In the genomic region with DNA sequence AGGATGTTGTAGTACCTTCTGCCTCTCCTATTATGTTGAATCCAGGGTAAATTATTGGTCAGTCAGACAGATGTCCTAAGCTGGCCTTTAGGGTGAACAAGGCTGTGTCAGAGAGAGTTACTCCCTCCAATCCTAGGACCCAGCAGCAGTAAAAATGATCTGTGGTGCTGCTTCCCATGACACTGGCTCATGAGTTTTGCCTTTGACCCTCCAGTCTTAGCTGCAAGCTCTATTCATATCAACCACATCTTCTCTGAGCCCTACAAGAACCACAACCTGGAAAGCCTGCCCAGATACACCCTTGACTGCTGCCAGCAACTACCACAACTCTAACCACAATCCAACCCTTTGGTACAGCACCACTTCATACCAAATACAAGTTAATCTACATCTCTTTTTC, we compare ENCODE assay signal across 13 cellular contexts. TPM values are rescaled to one million over a fixed set of nuclear protein-coding genes. Genes with fewer than 3 reads are reported as not detected.
A peak's percentile ranks its signal among the peaks of the same experiment; 100 is the strongest.
DNase-seq lines count a peak whose midpoint lies in the region; ATAC-seq and TF ChIP-seq lines count a peak whose summit lies in the region.
"Had no signal": no experiment of that assay in that cellular context is flagged by ENCODE, and none has a peak within 500 bp of the region (broad histone marks: within the 10 kb centered on the region; RNA-seq: fewer than 3 reads in every experiment).

No MANE protein-coding gene starts in this region.

- H3K9me2 ChIP-seq in PC-9 (ENCODE audit: insufficient read depth) = no peaks in the 10 kb centered on the region

- no peak for TF ChIP-seq EP300 in suprapubic skin (IDR thresholded peaks at IDR 0.05)

- 0 out of 2 replicates have a peak overlapping the region, but pooled peaks have one; percentile 20 for H2AFZ ChIP-seq in PC-9
- H2AFZ ChIP-seq: hepatocyte had no signal

- no peak overlapping the region for H3K4me2 ChIP-seq in PC-9
- H3K4me2 ChIP-seq: hepatocyte had no signal

- H3K4me1 Mint-ChIP-seq in activated T-cell treated with anti-CD3 and anti-CD28 coated beads, Interleukin-2, amount 50 U/mL, for 72 hours (ENCODE audit: low read depth) = peaks cover 6% of the 10 kb centered on the region
- peaks cover 7 to 8% of the 10 kb centered on the region in 2 donors for H3K4me1 Mint-ChIP-seq in effector memory CD8-positive, alpha-beta T cell (ENCODE audit: low read depth in 2 of 2)
- peaks cover 9% of the 10 kb centered on the region for H3K4me1 Mint-ChIP-seq in stimulated activated effector memory CD8-positive, alpha-beta T cell treated with anti-CD3 and anti-CD28 coated beads, Interleukin-12 subunit alpha, Interleukin-12 subunit beta, amount 100 ng/mL, for 72 hours
- H3K4me1 Mint-ChIP-seq: stimulated activated memory B cell treated with anti-CD40 and anti-IgM and Interleukin-4, amounts not matched to agents 10 μg/mL and 1 μg/mL and 100 μg/mL, for 72 hours had no signal

- no peaks in the 10 kb centered on the region for H3K36me3 ChIP-seq in PC-9 (ENCODE audit: low read depth)
- no peaks in the 10 kb centered on the region for H3K36me3 ChIP-seq in suprapubic skin

- DNase-seq in activated T-cell treated with anti-CD3 and anti-CD28 coated beads, Interleukin-2, amount 50 U/mL, for 72 hours = peak; percentile 6 to 18
- DNase-seq in activated T-cell treated with anti-CD3 and anti-CD28 coated beads, Interleukin-2, amount 50 U/mL, for 1 hour = no peak
- DNase-seq in PC-9 = no peak
- DNase-seq in effector memory CD8-positive, alpha-beta T cell = peak; percentile 1 to 4 (median 2)
- DNase-seq in stimulated activated effector memory CD8-positive, alpha-beta T cell treated with anti-CD3 and anti-CD28 coated beads, Interleukin-12 subunit alpha, Interleukin-12 subunit beta, amount 100 ng/mL, for 72 hours (ENCODE audit: low spot score in 2 of 2) = no peak
- no peak for DNase-seq in HT-29 (ENCODE audit: low spot score)
- DNase-seq in suprapubic skin (ENCODE audit: low spot score in 2 of 2) = no peak
- DNase-seq: dermis blood vessel endothelial cell, SW 1271 had no signal

- no peak overlapping the region for H3K27ac ChIP-seq in PC-9
- H3K27ac ChIP-seq in suprapubic skin = no peak overlapping the region
- H3K27ac ChIP-seq: hepatocyte had no signal

- H3K27ac Mint-ChIP-seq in activated T-cell treated with anti-CD3 and anti-CD28 coated beads, Interleukin-2, amount 50 U/mL, for 72 hours = no peak overlapping the region
- H3K27ac Mint-ChIP-seq in effector memory CD8-positive, alpha-beta T cell = peak overlapping the region in 1 of 2 donors; percentile 4
- no peak overlapping the region for H3K27ac Mint-ChIP-seq in stimulated activated effector memory CD8-positive, alpha-beta T cell treated with anti-CD3 and anti-CD28 coated beads, Interleukin-12 subunit alpha, Interleukin-12 subunit beta, amount 100 ng/mL, for 72 hours
- H3K27ac Mint-ChIP-seq: stimulated activated memory B cell treated with anti-CD40 and anti-IgM and Interleukin-4, amounts not matched to agents 10 μg/mL and 1 μg/mL and 100 μg/mL, for 72 hours had no signal

- intact Hi-C loops in PC-9 (cut with micrococcal nuclease; ENCODE audit: unreplicated experiment) = no loop called here

- ATAC-seq in activated T-cell treated with anti-CD3 and anti-CD28 coated beads, Interleukin-2, amount 50 U/mL, for 72 hours (replicated peaks in 1 of 2) = peak; percentile 73 to 86
- peak; percentile 97 for ATAC-seq in effector memory CD8-positive, alpha-beta T cell (replicated peaks)
- peak; percentile 83 for ATAC-seq in stimulated activated effector memory CD8-positive, alpha-beta T cell treated with anti-CD3 and anti-CD28 coated beads, Interleukin-12 subunit alpha, Interleukin-12 subunit beta, amount 100 ng/mL, for 72 hours
- ATAC-seq in GM18867 (IDR thresholded peaks at IDR 0.05; ENCODE audit: unreplicated experiment) = no peak
- ATAC-seq: K562; stimulated activated memory B cell treated with anti-CD40 and anti-IgM and Interleukin-4, amounts not matched to agents 10 μg/mL and 1 μg/mL and 100 μg/mL, for 72 hours had no signal

- TF ChIP-seq CTCF in PC-9 (conservative IDR thresholded peaks at IDR 0.05) (no peak), suprapubic skin (IDR thresholded peaks at IDR 0.05) (no peak)

- H3K79me2 ChIP-seq in PC-9 (ENCODE audit: low read depth) = no peaks in the 10 kb centered on the region
- H3K79me2 ChIP-seq: hepatocyte had no signal

- POLR2A ChIA-PET in PC-9 (lab: Charles Lee; ENCODE audit: unreplicated experiment) = no interaction called here

- H3F3A ChIP-seq in PC-9 (ENCODE audit: insufficient read depth, low read depth) = peaks cover 17% of the 10 kb centered on the region; the same call in 1 of the 2 replicates

- H3K4me3 Mint-ChIP-seq in activated T-cell treated with anti-CD3 and anti-CD28 coated beads, Interleukin-2, amount 50 U/mL, for 72 hours = no peak overlapping the region
- H3K4me3 Mint-ChIP-seq in effector memory CD8-positive, alpha-beta T cell = no peak overlapping the region
- H3K4me3 Mint-ChIP-seq in stimulated activated effector memory CD8-positive, alpha-beta T cell treated with anti-CD3 and anti-CD28 coated beads, Interleukin-12 subunit alpha, Interleukin-12 subunit beta, amount 100 ng/mL, for 72 hours = no peak overlapping the region
- H3K4me3 Mint-ChIP-seq: stimulated activated memory B cell treated with anti-CD40 and anti-IgM and Interleukin-4, amounts not matched to agents 10 μg/mL and 1 μg/mL and 100 μg/mL, for 72 hours had no signal

- H3K27me3 ChIP-seq in PC-9 (ENCODE audit: insufficient read depth, low read depth) = no peaks in the 10 kb centered on the region
- H3K27me3 ChIP-seq in suprapubic skin = no peaks in the 10 kb centered on the region
- H3K27me3 ChIP-seq: hepatocyte had no signal

- no peaks in the 10 kb centered on the region for H4K20me1 ChIP-seq in PC-9 (ENCODE audit: insufficient read depth)

- no peaks in the 10 kb centered on the region for H3K9me3 ChIP-seq in PC-9 (ENCODE audit: insufficient read depth, low read depth)
- H3K9me3 ChIP-seq in suprapubic skin = no peaks in the 10 kb centered on the region

- no TSS peak for BruUV-seq in PC-9 (replicated peaks; lab: Mats Ljungman, UMichigan)

- no peaks in the 10 kb centered on the region for H3K27me3 Mint-ChIP-seq in activated T-cell treated with anti-CD3 and anti-CD28 coated beads, Interleukin-2, amount 50 U/mL, for 72 hours (ENCODE audit: low read depth)
- H3K27me3 Mint-ChIP-seq in effector memory CD8-positive, alpha-beta T cell = no peaks in the 10 kb centered on the region

- peaks cover 6% of the 10 kb centered on the region; the same call in 1 of the 2 replicates for H3K4me1 ChIP-seq in PC-9 (replicated peaks; ENCODE audit: insufficient read depth)
- H3K4me1 ChIP-seq in suprapubic skin = no peaks in the 10 kb centered on the region

- no peaks in the 10 kb centered on the region for H3K9me3 Mint-ChIP-seq in activated T-cell treated with anti-CD3 and anti-CD28 coated beads, Interleukin-2, amount 50 U/mL, for 72 hours
- H3K9me3 Mint-ChIP-seq in effector memory CD8-positive, alpha-beta T cell = no peaks in the 10 kb centered on the region
- H3K9me3 Mint-ChIP-seq in stimulated activated effector memory CD8-positive, alpha-beta T cell treated with anti-CD3 and anti-CD28 coated beads, Interleukin-12 subunit alpha, Interleukin-12 subunit beta, amount 100 ng/mL, for 72 hours = no peaks in the 10 kb centered on the region
- H3K9me3 Mint-ChIP-seq: stimulated activated memory B cell treated with anti-CD40 and anti-IgM and Interleukin-4, amounts not matched to agents 10 μg/mL and 1 μg/mL and 100 μg/mL, for 72 hours had no signal

- CTCF ChIA-PET in PC-9 (lab: Charles Lee) = no interaction called here

- H3K4me3 ChIP-seq in PC-9 (no peak overlapping the region), suprapubic skin (no peak overlapping the region)
- H3K4me3 ChIP-seq: hepatocyte, K562 had no signal

- TF ChIP-seq POLR2A in suprapubic skin (IDR thresholded peaks at IDR 0.05) = no peak

- no peaks in the 10 kb centered on the region for H3K36me3 Mint-ChIP-seq in activated T-cell treated with anti-CD3 and anti-CD28 coated beads, Interleukin-2, amount 50 U/mL, for 72 hours (ENCODE audit: insufficient read depth in 2 of 2)
- H3K36me3 Mint-ChIP-seq in effector memory CD8-positive, alpha-beta T cell (ENCODE audit: insufficient read depth) = no peaks in the 10 kb centered on the region
- H3K36me3 Mint-ChIP-seq in stimulated activated effector memory CD8-positive, alpha-beta T cell treated with anti-CD3 and anti-CD28 coated beads, Interleukin-12 subunit alpha, Interleukin-12 subunit beta, amount 100 ng/mL, for 72 hours = no peaks in the 10 kb centered on the region
- H3K36me3 Mint-ChIP-seq: stimulated activated memory B cell treated with anti-CD40 and anti-IgM and Interleukin-4, amounts not matched to agents 10 μg/mL and 1 μg/mL and 100 μg/mL, for 72 hours had no signal

RNA-seq across cellular contexts. Expression of a gene that starts 27.2 kb away (rescaled TPM):
- total RNA-seq in activated T-cell treated with anti-CD3 and anti-CD28 coated beads, Interleukin-2, amount 50 U/mL, for 72 hours = 1 to 10 TPM; 1.1 to 2.5 TPM
- total RNA-seq in PC-9 (2021) (42.7 and 55.0 TPM in 2 replicates), suprapubic skin (100 to 1,000 TPM in 1 of 4 donors, 10 to 100 TPM in 3; 39.8 to 107 (median 60.7) TPM)
- total RNA-seq in HT-29 (2014; rRNA removed; shearing (Covaris generic)) = 0.21 TPM in 1 of 2 replicates, not detected in the other

Comparison
In these comparisons a context has a peak if more than half of its experiments do, and no peak if none do; other contexts are left out.
1. DNase-seq: peak in activated T-cell treated with anti-CD3 and anti-CD28 coated beads, Interleukin-2, amount 50 U/mL, for 72 hours (2 of 2) and effector memory CD8-positive, alpha-beta T cell (3 of 3); none in activated T-cell treated with anti-CD3 and anti-CD28 coated beads, Interleukin-2, amount 50 U/mL, for 1 hour (single experiment), PC-9 (0 of 2), stimulated activated effector memory CD8-positive, alpha-beta T cell treated with anti-CD3 and anti-CD28 coated beads, Interleukin-12 subunit alpha, Interleukin-12 subunit beta, amount 100 ng/mL, for 72 hours (0 of 2), HT-29 (single experiment) and suprapubic skin (0 of 2).
2. RNA of a gene that starts 27.2 kb away (total RNA-seq): 39.8 to 107 TPM in suprapubic skin and 42.7 to 55.0 TPM in PC-9; 1.1 to 2.5 TPM in activated T-cell treated with anti-CD3 and anti-CD28 coated beads, Interleukin-2, amount 50 U/mL, for 72 hours and 0.21 TPM in HT-29; every median in the first group is over 10 times any median in the second.